Comparison of ENCODE assay signal across 2 cellular contexts in the genomic region with DNA sequence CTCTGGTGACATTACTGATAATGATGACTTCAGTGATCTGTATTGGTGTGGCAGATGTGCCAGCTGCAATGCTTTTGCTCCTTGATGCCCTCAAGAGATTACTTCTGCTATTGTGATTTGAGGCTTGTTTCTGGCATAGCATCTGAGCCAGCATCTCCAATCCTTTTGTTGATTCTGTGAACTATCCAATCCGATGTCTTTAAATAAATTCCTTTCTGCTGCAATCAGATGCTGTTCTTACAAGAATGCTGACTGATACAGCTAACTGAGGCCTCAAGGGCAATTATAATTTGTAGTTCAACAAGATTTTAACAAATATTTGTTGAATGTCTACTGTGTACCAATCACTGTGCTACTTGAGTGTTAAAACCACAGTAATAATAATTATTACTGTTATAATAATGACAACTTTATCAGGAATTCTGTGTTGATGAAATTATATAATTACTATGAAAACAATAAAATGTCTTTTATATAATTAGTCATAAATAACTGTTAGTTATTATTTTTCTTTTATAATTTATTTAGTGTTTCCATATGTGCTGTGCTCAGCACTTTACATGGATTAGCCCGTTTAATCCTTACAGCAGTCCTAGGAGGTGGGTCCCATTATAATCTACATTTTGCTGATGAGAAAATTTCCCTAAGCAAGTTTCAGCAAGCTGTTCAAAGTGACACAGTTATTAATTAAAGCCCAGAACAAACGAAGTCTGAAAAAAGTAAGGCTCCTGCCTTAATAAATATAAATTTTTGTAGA.
TF ChIP-seq lines count a peak whose summit lies in the region.

No MANE protein-coding gene starts in this region.

TF ChIP-seq in GM23338, 12 proteins besides CTCF, POLR2A, EP300 and RAD21 (continues in another document):
- TF ChIP-seq NANOG (IDR thresholded peaks at IDR 0.05; ENCODE audit: borderline replicate concordance): no peak
- no peak for TF ChIP-seq STAT1 (IDR thresholded peaks at IDR 0.05; ENCODE audit: unreplicated experiment)
- no peak for TF ChIP-seq EZH2phosphoT487 (IDR thresholded peaks at IDR 0.05; ENCODE audit: unreplicated experiment)
- TF ChIP-seq JUNB (IDR thresholded peaks at IDR 0.05; ENCODE audit: unreplicated experiment): no peak
- no peak for TF ChIP-seq ZNF331 (CRISPR knock-in tag; IDR thresholded peaks at IDR 0.05; ENCODE audit: low read depth)
- no peak for TF ChIP-seq CREB1 (CRISPR knock-in tag; IDR thresholded peaks at IDR 0.05; ENCODE audit: low read depth)
- TF ChIP-seq EZH2 (IDR thresholded peaks at IDR 0.05; ENCODE audit: low read depth, unreplicated experiment): no peak
- TF ChIP-seq, protein P1, sequence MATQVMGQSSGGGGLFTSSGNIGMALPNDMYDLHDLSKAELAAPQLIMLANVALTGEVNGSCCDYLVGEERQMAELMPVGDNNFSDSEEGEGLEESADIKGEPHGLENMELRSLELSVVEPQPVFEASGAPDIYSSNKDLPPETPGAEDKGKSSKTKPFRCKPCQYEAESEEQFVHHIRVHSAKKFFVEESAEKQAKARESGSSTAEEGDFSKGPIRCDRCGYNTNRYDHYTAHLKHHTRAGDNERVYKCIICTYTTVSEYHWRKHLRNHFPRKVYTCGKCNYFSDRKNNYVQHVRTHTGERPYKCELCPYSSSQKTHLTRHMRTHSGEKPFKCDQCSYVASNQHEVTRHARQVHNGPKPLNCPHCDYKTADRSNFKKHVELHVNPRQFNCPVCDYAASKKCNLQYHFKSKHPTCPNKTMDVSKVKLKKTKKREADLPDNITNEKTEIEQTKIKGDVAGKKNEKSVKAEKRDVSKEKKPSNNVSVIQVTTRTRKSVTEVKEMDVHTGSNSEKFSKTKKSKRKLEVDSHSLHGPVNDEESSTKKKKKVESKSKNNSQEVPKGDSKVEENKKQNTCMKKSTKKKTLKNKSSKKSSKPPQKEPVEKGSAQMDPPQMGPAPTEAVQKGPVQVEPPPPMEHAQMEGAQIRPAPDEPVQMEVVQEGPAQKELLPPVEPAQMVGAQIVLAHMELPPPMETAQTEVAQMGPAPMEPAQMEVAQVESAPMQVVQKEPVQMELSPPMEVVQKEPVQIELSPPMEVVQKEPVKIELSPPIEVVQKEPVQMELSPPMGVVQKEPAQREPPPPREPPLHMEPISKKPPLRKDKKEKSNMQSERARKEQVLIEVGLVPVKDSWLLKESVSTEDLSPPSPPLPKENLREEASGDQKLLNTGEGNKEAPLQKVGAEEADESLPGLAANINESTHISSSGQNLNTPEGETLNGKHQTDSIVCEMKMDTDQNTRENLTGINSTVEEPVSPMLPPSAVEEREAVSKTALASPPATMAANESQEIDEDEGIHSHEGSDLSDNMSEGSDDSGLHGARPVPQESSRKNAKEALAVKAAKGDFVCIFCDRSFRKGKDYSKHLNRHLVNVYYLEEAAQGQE (IDR thresholded peaks at IDR 0.05; ENCODE audit: unreplicated experiment): no peak
- TF ChIP-seq ZNF462 (CRISPR knock-in tag; IDR thresholded peaks at IDR 0.05): no peak
- no peak for TF ChIP-seq ZNF114 (CRISPR knock-in tag; IDR thresholded peaks at IDR 0.05)
- TF ChIP-seq POLR2AphosphoS5 (IDR thresholded peaks at IDR 0.05; ENCODE audit: low read depth): no peak

TF ChIP-seq in endothelial cell of umbilical vein, 7 proteins besides CTCF, POLR2A, EP300 and RAD21:
- no peak for TF ChIP-seq MAX (IDR thresholded peaks at IDR 0.05; ENCODE audit: insufficient read depth, insufficient read length)
